In genomic region chr19:2739602-2740313, GRCh38 we compare ENCODE assay signal across 8 cellular contexts. TPM values are rescaled to one million over a fixed set of nuclear protein-coding genes. Genes with fewer than 3 reads are reported as not detected.
DNase-seq lines count a peak whose midpoint lies in the region; ATAC-seq and TF ChIP-seq lines count a peak whose summit lies in the region.

SLC39A3 (minus strand) TSS chr19:2740017; CDS start chr19:2737257, 2,760 bp downstream.

- ATAC-seq in gastroesophageal sphincter = peak; percentile 100

- H3K4me3 ChIP-seq in SK-N-MC (peak within 1 kb of the TSS; percentile 93), gastroesophageal sphincter (peak within 1 kb of the TSS; percentile 67 to 82), neutrophil (ENCODE audit: low read depth in 1 of 2, low read length in 1 of 2) (peak within 1 kb of the TSS; percentile 70 to 80)

- TF ChIP-seq POLR2A in gastroesophageal sphincter (IDR thresholded peaks at IDR 0.05) = peak in 1 of 2 donors; percentile 50

- H3K9me3 Mint-ChIP-seq in HFFc6 = no peaks in the 10 kb centered on the region
- no peaks in the 10 kb centered on the region for H3K9me3 Mint-ChIP-seq in activated naive CD4-positive, alpha-beta T cell treated with anti-CD3 and anti-CD28 coated beads for 36 hours

- TF ChIP-seq EP300 in gastroesophageal sphincter (IDR thresholded peaks at IDR 0.05) = no peak

- H3K27me3 Mint-ChIP-seq in HFFc6 (ENCODE audit: insufficient read depth) = peaks cover 4% of the 10 kb centered on the region; the same call in 1 of the 2 replicates
- H3K27me3 Mint-ChIP-seq in activated naive CD4-positive, alpha-beta T cell treated with anti-CD3 and anti-CD28 coated beads for 36 hours (ENCODE audit: low read depth) = peaks cover 4% of the 10 kb centered on the region

- H3K36me3 ChIP-seq in SK-N-MC (ENCODE audit: insufficient read depth, low read length) (peaks cover 8% of the 10 kb centered on the region; the same call in 1 of the 2 replicates), gastroesophageal sphincter (peaks cover 0 to 24% of the 10 kb centered on the region in 2 donors), neutrophil (peaks cover 8% of the 10 kb centered on the region)

- DNase-seq in GM04503 (ENCODE audit: low read depth) = peak; percentile 84
- peak; percentile 100 for DNase-seq in HFFc6
- DNase-seq in NCI-H1048 (lab: John Stamatoyannopoulos, UW) = peak; percentile 86
- DNase-seq in SK-N-MC (ENCODE audit: low read depth, low spot score) = peak; percentile 95
- peak; percentile 100 for DNase-seq in activated naive CD4-positive, alpha-beta T cell treated with anti-CD3 and anti-CD28 coated beads for 36 hours

- peak within 1 kb of the TSS; percentile 9; the same call in 1 of the 2 replicates for H3K27ac Mint-ChIP-seq in HFFc6
- H3K27ac Mint-ChIP-seq in activated naive CD4-positive, alpha-beta T cell treated with anti-CD3 and anti-CD28 coated beads for 36 hours = peak within 1 kb of the TSS; percentile 21

- WGBS in gastroesophageal sphincter (ENCODE audit: low coverage in 1 of 2), 2 donors = 0% methylated on average over 2 to 7 of the region's 64 CpGs

- H3K4me3 Mint-ChIP-seq in HFFc6 = peak within 1 kb of the TSS; percentile 92
- H3K4me3 Mint-ChIP-seq in activated naive CD4-positive, alpha-beta T cell treated with anti-CD3 and anti-CD28 coated beads for 36 hours = peak within 1 kb of the TSS; percentile 89

- H3K9me3 ChIP-seq in SK-N-MC (ENCODE audit: low read depth, low read length) (no peaks in the 10 kb centered on the region), gastroesophageal sphincter (no peaks in the 10 kb centered on the region), neutrophil (no peaks in the 10 kb centered on the region)

- H3K36me3 Mint-ChIP-seq in HFFc6 (ENCODE audit: low read depth) = peaks cover 21% of the 10 kb centered on the region
- peaks cover 17% of the 10 kb centered on the region for H3K36me3 Mint-ChIP-seq in activated naive CD4-positive, alpha-beta T cell treated with anti-CD3 and anti-CD28 coated beads for 36 hours (ENCODE audit: low read depth)

- intact Hi-C loops in activated naive CD4-positive, alpha-beta T cell treated with anti-CD3 and anti-CD28 coated beads for 36 hours (cut with micrococcal nuclease) = loop anchor here (1.0 to 2.0 kb wide), 2 partner anchors 35 to 46 kb away; partner anchors contain the start of gene THOP1

- peaks cover 16% of the 10 kb centered on the region for H3K27me3 ChIP-seq in gastroesophageal sphincter
- H3K27me3 ChIP-seq in neutrophil = peaks cover 46% of the 10 kb centered on the region

- H3K4me1 Mint-ChIP-seq in HFFc6 (ENCODE audit: low read depth) = peaks cover 11% of the 10 kb centered on the region
- H3K4me1 Mint-ChIP-seq in activated naive CD4-positive, alpha-beta T cell treated with anti-CD3 and anti-CD28 coated beads for 36 hours (ENCODE audit: low read depth) = peaks cover 19% of the 10 kb centered on the region

- H3K4me1 ChIP-seq in gastroesophageal sphincter (peaks cover 0 to 21% (median 6%) of the 10 kb centered on the region in 3 donors), neutrophil (ENCODE audit: control insufficient read depth in 1 of 2, insufficient read depth in 1 of 2, low read depth in 1 of 2, low read length in 1 of 2) (peaks cover 37 to 42% of the 10 kb centered on the region in 2 experiments)

- H3K27ac ChIP-seq in SK-N-MC (no peak within 1 kb of the TSS), gastroesophageal sphincter (peak within 1 kb of the TSS in 3 of 4 donors; percentile 66 to 77 (median 74)), neutrophil (peak within 1 kb of the TSS; percentile 60)

- CTCF ChIA-PET in activated naive CD4-positive, alpha-beta T cell treated with anti-CD3 and anti-CD28 coated beads for 36 hours (lab: Charles Lee) = interaction anchor here (0.6 to 1.2 kb wide), 5 partner anchors 10 to 413 kb away, joined by 3 to 7 read pairs (median 3); no protein-coding TSS in a partner anchor

- TF ChIP-seq CTCF in HFFc6 (IDR thresholded peaks at IDR 0.05) (peak; percentile 46), gastroesophageal sphincter (IDR thresholded peaks at IDR 0.05) (peak in 3 of 4 experiments; percentile 30 to 66 (median 49)), neutrophil (IDR thresholded peaks at IDR 0.05) (peak; percentile 58), subcutaneous adipose tissue (IDR thresholded peaks at IDR 0.05; ENCODE audit: low read depth) (no peak)

- H3K9ac ChIP-seq in SK-N-MC (ENCODE audit: insufficient read length) = peak within 1 kb of the TSS; percentile 82

RNA-seq across cellular contexts. Expression of gene SLC39A3, which starts in this region (rescaled TPM):
- total RNA-seq in HFFc6 (2021; fragmentation: NEBNext Ultra II Directional; extraction: Animal tissue kit (Norgen Biotek cat#: 25700)) = 10 to 100 TPM; 39.2 to 49.1 (median 42.5) TPM
- total RNA-seq in activated naive CD4-positive, alpha-beta T cell treated with anti-CD3 and anti-CD28 coated beads for 36 hours = 10 to 100 TPM; 20.1 to 23.2 TPM
- total RNA-seq in gastroesophageal sphincter (10 to 100 TPM; 26.3 to 42.7 (median 30.7) TPM), subcutaneous adipose tissue (10 to 100 TPM; 15.2 to 25.4 (median 21.3) TPM)
